ENCODE assay signal across 1 cellular context in genomic region chr11:109432105-109432504, GRCh38.
TF ChIP-seq lines count a peak whose summit lies in the region.

No MANE protein-coding gene starts in this region.

TF ChIP-seq in GM23338, 12 proteins besides CTCF, POLR2A, EP300 and RAD21 (continued from another document):
- TF ChIP-seq, protein P1, sequence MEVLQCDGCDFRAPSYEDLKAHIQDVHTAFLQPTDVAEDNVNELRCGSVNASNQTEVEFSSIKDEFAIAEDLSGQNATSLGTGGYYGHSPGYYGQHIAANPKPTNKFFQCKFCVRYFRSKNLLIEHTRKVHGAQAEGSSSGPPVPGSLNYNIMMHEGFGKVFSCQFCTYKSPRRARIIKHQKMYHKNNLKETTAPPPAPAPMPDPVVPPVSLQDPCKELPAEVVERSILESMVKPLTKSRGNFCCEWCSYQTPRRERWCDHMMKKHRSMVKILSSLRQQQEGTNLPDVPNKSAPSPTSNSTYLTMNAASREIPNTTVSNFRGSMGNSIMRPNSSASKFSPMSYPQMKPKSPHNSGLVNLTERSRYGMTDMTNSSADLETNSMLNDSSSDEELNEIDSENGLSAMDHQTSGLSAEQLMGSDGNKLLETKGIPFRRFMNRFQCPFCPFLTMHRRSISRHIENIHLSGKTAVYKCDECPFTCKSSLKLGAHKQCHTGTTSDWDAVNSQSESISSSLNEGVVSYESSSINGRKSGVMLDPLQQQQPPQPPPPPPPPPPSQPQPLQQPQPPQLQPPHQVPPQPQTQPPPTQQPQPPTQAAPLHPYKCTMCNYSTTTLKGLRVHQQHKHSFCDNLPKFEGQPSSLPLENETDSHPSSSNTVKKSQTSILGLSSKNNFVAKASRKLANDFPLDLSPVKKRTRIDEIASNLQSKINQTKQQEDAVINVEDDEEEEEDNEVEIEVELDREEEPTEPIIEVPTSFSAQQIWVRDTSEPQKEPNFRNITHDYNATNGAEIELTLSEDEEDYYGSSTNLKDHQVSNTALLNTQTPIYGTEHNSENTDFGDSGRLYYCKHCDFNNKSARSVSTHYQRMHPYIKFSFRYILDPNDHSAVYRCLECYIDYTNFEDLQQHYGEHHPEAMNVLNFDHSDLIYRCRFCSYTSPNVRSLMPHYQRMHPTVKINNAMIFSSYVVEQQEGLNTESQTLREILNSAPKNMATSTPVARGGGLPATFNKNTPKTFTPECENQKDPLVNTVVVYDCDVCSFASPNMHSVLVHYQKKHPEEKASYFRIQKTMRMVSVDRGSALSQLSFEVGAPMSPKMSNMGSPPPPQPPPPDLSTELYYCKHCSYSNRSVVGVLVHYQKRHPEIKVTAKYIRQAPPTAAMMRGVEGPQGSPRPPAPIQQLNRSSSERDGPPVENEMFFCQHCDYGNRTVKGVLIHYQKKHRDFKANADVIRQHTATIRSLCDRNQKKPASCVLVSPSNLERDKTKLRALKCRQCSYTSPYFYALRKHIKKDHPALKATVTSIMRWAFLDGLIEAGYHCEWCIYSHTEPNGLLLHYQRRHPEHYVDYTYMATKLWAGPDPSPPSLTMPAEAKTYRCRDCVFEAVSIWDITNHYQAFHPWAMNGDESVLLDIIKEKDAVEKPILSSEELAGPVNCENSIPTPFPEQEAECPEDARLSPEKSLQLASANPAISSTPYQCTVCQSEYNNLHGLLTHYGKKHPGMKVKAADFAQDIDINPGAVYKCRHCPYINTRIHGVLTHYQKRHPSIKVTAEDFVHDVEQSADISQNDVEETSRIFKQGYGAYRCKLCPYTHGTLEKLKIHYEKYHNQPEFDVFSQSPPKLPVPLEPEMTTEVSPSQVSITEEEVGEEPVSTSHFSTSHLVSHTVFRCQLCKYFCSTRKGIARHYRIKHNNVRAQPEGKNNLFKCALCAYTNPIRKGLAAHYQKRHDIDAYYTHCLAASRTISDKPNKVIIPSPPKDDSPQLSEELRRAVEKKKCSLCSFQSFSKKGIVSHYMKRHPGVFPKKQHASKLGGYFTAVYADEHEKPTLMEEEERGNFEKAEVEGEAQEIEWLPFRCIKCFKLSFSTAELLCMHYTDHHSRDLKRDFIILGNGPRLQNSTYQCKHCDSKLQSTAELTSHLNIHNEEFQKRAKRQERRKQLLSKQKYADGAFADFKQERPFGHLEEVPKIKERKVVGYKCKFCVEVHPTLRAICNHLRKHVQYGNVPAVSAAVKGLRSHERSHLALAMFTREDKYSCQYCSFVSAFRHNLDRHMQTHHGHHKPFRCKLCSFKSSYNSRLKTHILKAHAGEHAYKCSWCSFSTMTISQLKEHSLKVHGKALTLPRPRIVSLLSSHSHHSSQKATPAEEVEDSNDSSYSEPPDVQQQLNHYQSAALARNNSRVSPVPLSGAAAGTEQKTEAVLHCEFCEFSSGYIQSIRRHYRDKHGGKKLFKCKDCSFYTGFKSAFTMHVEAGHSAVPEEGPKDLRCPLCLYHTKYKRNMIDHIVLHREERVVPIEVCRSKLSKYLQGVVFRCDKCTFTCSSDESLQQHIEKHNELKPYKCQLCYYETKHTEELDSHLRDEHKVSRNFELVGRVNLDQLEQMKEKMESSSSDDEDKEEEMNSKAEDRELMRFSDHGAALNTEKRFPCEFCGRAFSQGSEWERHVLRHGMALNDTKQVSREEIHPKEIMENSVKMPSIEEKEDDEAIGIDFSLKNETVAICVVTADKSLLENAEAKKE (CRISPR knock-in tag; IDR thresholded peaks at IDR 0.05) = no peak
- TF ChIP-seq, protein P2, sequence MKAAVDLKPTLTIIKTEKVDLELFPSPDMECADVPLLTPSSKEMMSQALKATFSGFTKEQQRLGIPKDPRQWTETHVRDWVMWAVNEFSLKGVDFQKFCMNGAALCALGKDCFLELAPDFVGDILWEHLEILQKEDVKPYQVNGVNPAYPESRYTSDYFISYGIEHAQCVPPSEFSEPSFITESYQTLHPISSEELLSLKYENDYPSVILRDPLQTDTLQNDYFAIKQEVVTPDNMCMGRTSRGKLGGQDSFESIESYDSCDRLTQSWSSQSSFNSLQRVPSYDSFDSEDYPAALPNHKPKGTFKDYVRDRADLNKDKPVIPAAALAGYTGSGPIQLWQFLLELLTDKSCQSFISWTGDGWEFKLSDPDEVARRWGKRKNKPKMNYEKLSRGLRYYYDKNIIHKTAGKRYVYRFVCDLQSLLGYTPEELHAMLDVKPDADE (IDR thresholded peaks at IDR 0.05) = no peak
- TF ChIP-seq ZNF331 (CRISPR knock-in tag; IDR thresholded peaks at IDR 0.05; ENCODE audit: low read depth) = no peak
- TF ChIP-seq EZH2 (IDR thresholded peaks at IDR 0.05; ENCODE audit: low read depth, unreplicated experiment) = no peak
- no peak for TF ChIP-seq POLR2AphosphoS5 (IDR thresholded peaks at IDR 0.05; ENCODE audit: low read depth)
- TF ChIP-seq ZNF114 (CRISPR knock-in tag; IDR thresholded peaks at IDR 0.05) = no peak
- TF ChIP-seq STAT1 (IDR thresholded peaks at IDR 0.05; ENCODE audit: unreplicated experiment) = no peak
- TF ChIP-seq CREB1 (CRISPR knock-in tag; IDR thresholded peaks at IDR 0.05; ENCODE audit: low read depth) = no peak
- TF ChIP-seq JUNB (IDR thresholded peaks at IDR 0.05; ENCODE audit: unreplicated experiment) = no peak
- no peak for TF ChIP-seq REST (IDR thresholded peaks at IDR 0.05; ENCODE audit: unreplicated experiment)
